1 cellular context compared by ENCODE assay signal in genomic region chr9:99054581-99054980, GRCh38.
TF ChIP-seq lines count a peak whose summit lies in the region.

No MANE protein-coding gene starts in this region.

TF ChIP-seq in HepG2, 621 proteins besides CTCF, POLR2A, EP300 and RAD21 (continued from another document):
- TF ChIP-seq HMGXB4 (CRISPR knock-in tag; IDR thresholded peaks at IDR 0.05; ENCODE audit: borderline replicate concordance in 1 of 2, low read depth in 1 of 2) (no peak), E2F1 (CRISPR knock-in tag; IDR thresholded peaks at IDR 0.05) (no peak), ZNF510 (CRISPR knock-in tag; IDR thresholded peaks at IDR 0.05; ENCODE audit: low read depth) (no peak)
